23 cellular contexts compared by ENCODE assay signal in the genomic region with DNA sequence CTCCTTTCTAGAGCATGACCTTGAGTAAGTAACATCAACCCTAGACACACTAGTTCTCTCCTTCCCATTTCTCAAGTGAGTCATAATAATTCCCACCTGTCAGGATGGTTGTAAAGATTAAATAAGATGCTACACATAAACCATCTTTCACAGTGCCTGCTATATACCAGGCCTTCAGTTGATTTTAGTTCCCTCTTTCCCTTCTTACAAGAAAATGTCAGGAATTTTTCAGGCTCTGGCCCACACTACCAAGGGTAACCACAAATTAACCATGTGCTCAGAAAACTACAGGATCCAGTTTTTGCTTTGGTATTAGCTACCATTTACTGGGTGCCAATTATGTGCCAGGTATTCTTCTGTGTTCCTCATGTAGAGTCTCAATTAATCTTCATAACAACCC.
"Had no signal": no experiment of that assay in that cellular context is flagged by ENCODE, and none has a peak within 500 bp of the region (broad histone marks: within the 10 kb centered on the region; RNA-seq: fewer than 3 reads in every experiment).

No MANE protein-coding gene starts in this region.

- H3K27ac ChIP-seq: ascending aorta, breast epithelium, left lung, lower lobe of right lung, right atrium auricular region, spleen, suprapubic skin, tibial artery had no signal

- H3K36me3 ChIP-seq: ascending aorta, right atrium auricular region, spleen, tibial artery had no signal

- H3K9me3 ChIP-seq: ascending aorta, breast epithelium, left lung, lower lobe of right lung, mucosa of descending colon, right atrium auricular region, spleen, suprapubic skin, tibial artery had no signal

- H3K4me1 ChIP-seq: ascending aorta, breast epithelium, left lung, lower lobe of right lung, spleen, suprapubic skin, tibial artery had no signal

- H3K4me3 ChIP-seq: ascending aorta, breast epithelium, left lung, lower lobe of right lung, mucosa of descending colon, right atrium auricular region, spleen, suprapubic skin, tibial artery had no signal

- DNase-seq: activated B cell treated with CpG ODN at 0.5 μM for 24 hours; activated CD4-positive, alpha-beta T cell treated with anti-CD3 and anti-CD28 coated beads, Interleukin-2, amount 50 U/mL, for 1 hour; activated CD8-positive, alpha-beta memory T cell treated with anti-CD3 and anti-CD28 coated beads, Interleukin-2, amount 10 ng/mL, durations not matched to agents 7 days and 5 days; activated CD8-positive, alpha-beta T cell treated with anti-CD3 and anti-CD28 coated beads, Interleukin-2, amount 10 ng/mL, durations not matched to agents 7 days and 5 days; activated naive CD4-positive, alpha-beta T cell treated with Interleukin-2 at 50 U/mL for 16 hours; activated T-cell treated with anti-CD3 and anti-CD28 coated beads, Interleukin-2, amount 50 U/mL, for 72 hours; central memory CD4-positive, alpha-beta T cell; endodermal cell; foreskin melanocyte; left lung; lower lobe of right lung; mesendoderm; mucosa of descending colon; spleen; stimulated activated naive CD4-positive, alpha-beta T cell; T-helper 1 cell; tibial artery had no signal

- H3K27me3 ChIP-seq: ascending aorta, breast epithelium, left lung, right atrium auricular region, suprapubic skin, tibial artery had no signal

- ATAC-seq: activated CD8-positive, alpha-beta memory T cell treated with anti-CD3 and anti-CD28 coated beads, Interleukin-2, amount 10 ng/mL, durations not matched to agents 7 days and 5 days; activated CD8-positive, alpha-beta T cell treated with anti-CD3 and anti-CD28 coated beads, Interleukin-2, amount 10 ng/mL, durations not matched to agents 7 days and 5 days; activated T-cell treated with anti-CD3 and anti-CD28 coated beads, Interleukin-2, amount 50 U/mL, for 72 hours; esophagus mucosa; left lung; lower lobe of right lung; mucosa of descending colon; natural killer cell treated with Interleukin-12 subunit alpha and Interleukin-12 subunit beta and Interleukin-15 and Interleukin-18, amount 100 ng/mL, for 72 hours had no signal
